In the genomic region with DNA sequence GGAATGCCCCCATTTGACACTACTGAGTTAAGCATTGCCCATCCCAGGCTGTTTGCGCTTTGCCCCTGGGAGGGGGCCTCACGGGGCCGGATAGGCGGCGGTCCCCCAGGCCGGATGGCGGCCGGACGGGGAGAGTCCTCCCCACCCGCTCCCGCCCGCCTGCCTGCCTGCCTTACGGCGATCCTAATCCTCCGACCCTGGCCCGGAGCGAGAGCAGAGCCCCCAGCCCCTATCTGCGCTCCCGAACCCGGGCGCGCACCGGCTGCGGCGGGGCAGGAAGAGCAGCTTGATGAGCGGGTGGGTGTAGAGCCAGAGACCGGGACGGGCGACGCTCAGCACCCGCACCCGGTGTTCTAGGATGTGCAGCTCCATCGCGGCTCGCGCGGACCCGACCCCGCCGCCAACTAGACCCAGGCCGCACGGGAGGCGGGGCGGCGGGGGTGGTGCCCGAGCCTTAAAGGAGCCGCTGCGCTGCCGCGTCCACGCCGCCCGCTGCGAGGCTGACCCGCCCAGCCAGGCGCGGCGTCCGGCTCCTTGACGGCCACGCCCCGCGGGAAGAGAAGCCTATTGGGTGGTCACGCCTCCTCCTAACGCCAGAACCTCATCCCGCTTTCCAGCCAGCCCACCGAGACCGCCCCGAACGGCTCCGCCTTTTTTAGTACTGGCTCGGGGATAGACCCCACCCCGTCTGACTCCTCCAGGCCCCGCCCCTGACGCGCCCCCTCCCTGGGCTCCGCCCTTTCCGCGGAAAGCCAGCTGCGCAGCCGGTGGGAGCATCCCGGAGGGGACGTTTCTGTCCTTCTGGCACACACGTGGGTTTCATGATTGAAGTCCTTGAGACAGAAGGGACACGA, we compare ENCODE assay signal across 8 cellular contexts. TPM values are rescaled to one million over a fixed set of nuclear protein-coding genes. Genes with fewer than 3 reads are reported as not detected.
DNase-seq lines count a peak whose midpoint lies in the region; ATAC-seq and TF ChIP-seq lines count a peak whose summit lies in the region.

A gene (minus strand): TSS at position 380 of the 854 bp plus-strand sequence. CDS start 8 bp downstream, at position 372.

- no peaks in the 10 kb centered on the region for H3K9me3 Mint-ChIP-seq in endodermal cell

- peak; percentile 93 for DNase-seq in COLO668 (lab: John Stamatoyannopoulos, UW; ENCODE audit: unreplicated experiment)
- DNase-seq in HUDEP-2 (lab: John Stamatoyannopoulos, UW; ENCODE audit: unreplicated experiment in 76 of 76) = peak in 74 of 76 experiments; percentile 72 to 98 (median 96)
- peak; percentile 96 for DNase-seq in NOMO-1 treated with dmso at 0.1 percent for 144 hours (lab: John Stamatoyannopoulos, UW; ENCODE audit: unreplicated experiment)
- peak; percentile 80 for DNase-seq in activated CD8-positive, alpha-beta memory T cell treated with anti-CD3 and anti-CD28 coated beads, Interleukin-2, amount 50 U/mL, for 24 hours (ENCODE audit: extremely low read depth)
- peak; percentile 99 for DNase-seq in endodermal cell
- peak; percentile 69 for DNase-seq in stimulated activated CD8-positive, alpha-beta memory T cell treated with anti-CD3 and anti-CD28 coated beads, Interleukin-15, amount 100 ng/mL, for 24 hours (ENCODE audit: low read depth)

- H3K4me1 ChIP-seq in endodermal cell (ENCODE audit: control insufficient read depth, insufficient read depth, low read length) = peaks cover 10% of the 10 kb centered on the region
- H3K4me1 ChIP-seq in mesodermal cell (ENCODE audit: control insufficient read depth, insufficient read depth, low read length, poor library complexity, severe bottlenecking) = peaks cover 25% of the 10 kb centered on the region

- ATAC-seq in GM21360 (IDR thresholded peaks at IDR 0.05; ENCODE audit: unreplicated experiment) = peak; percentile 60

- H3K27me3 ChIP-seq in endodermal cell (ENCODE audit: control insufficient read depth, insufficient read depth, low read length, poor library complexity, severe bottlenecking) = no peaks in the 10 kb centered on the region

- H3K9me3 ChIP-seq in endodermal cell (ENCODE audit: control insufficient read depth, low read length) = no peaks in the 10 kb centered on the region
- H3K9me3 ChIP-seq in mesodermal cell (ENCODE audit: control insufficient read depth, low read length) = no peaks in the 10 kb centered on the region

- peak within 1 kb of the TSS; percentile 59 for H3K9ac ChIP-seq in endodermal cell (ENCODE audit: extremely low read depth, low read length, poor library complexity, severe bottlenecking)

- H3K36me3 ChIP-seq in endodermal cell (ENCODE audit: control insufficient read depth, insufficient read depth, low read length) = peaks cover 12% of the 10 kb centered on the region
- H3K36me3 ChIP-seq in mesodermal cell (ENCODE audit: control insufficient read depth, insufficient read depth, low read length) = peaks cover 29% of the 10 kb centered on the region

- TF ChIP-seq CTCF in endodermal cell (conservative IDR thresholded peaks at IDR 0.05) = no peak

- 0 to 1% methylated on average over 35 to 85 of the region's 85 CpGs for WGBS in endodermal cell (ENCODE audit: insufficient coverage in 1 of 2, insufficient read length in 1 of 2), 2 experiments
- WGBS in mesodermal cell (ENCODE audit: insufficient coverage in 2 of 2), 2 experiments = 0% methylated on average over 70 to 76 of the region's 85 CpGs

- H3K4me1 Mint-ChIP-seq in endodermal cell = peaks cover 10% of the 10 kb centered on the region

- peaks cover 18% of the 10 kb centered on the region for H3K36me3 Mint-ChIP-seq in endodermal cell (ENCODE audit: low read depth)

- H3K27ac Mint-ChIP-seq in endodermal cell = peak within 1 kb of the TSS; percentile 93

- H3K27ac ChIP-seq in endodermal cell (ENCODE audit: low read depth, low read length) (peak within 1 kb of the TSS; percentile 22), mesodermal cell (ENCODE audit: low read depth, low read length, severe bottlenecking) (peak within 1 kb of the TSS; percentile 45)

- H3K4me3 ChIP-seq in endodermal cell (ENCODE audit: low read length) = peak within 1 kb of the TSS; percentile 86
- peak within 1 kb of the TSS; percentile 66 for H3K4me3 ChIP-seq in mesodermal cell (ENCODE audit: extremely low read depth, insufficient read depth, low read length, poor library complexity, severe bottlenecking)

- no peaks in the 10 kb centered on the region for H3K27me3 Mint-ChIP-seq in endodermal cell (ENCODE audit: insufficient read depth)

- H3K4me3 Mint-ChIP-seq in endodermal cell = peak within 1 kb of the TSS; percentile 63

RNA-seq across cellular contexts. Expression of the gene that starts here (rescaled TPM):
- 10 to 100 TPM; 19.2 to 19.5 TPM for total RNA-seq in endodermal cell
- polyA plus RNA-seq in endodermal cell (2013, experiment 1 of 2) = 8.4 TPM
- 10.1 TPM for polyA plus RNA-seq in endodermal cell (2013, experiment 2 of 2)
- 14.2 TPM for polyA plus RNA-seq in mesodermal cell (2013, experiment 1 of 2)
- polyA plus RNA-seq in mesodermal cell (2013, experiment 2 of 2) = 9.1 TPM

Comparison
In these comparisons a context has a peak if more than half of its experiments do, and no peak if none do; other contexts are left out.
1. Peak in every context shown above with its lines: DNase-seq, ATAC-seq, H3K4me3 ChIP-seq and H3K27ac ChIP-seq.